Comparison of ENCODE assay signal across 13 cellular contexts in the genomic region with DNA sequence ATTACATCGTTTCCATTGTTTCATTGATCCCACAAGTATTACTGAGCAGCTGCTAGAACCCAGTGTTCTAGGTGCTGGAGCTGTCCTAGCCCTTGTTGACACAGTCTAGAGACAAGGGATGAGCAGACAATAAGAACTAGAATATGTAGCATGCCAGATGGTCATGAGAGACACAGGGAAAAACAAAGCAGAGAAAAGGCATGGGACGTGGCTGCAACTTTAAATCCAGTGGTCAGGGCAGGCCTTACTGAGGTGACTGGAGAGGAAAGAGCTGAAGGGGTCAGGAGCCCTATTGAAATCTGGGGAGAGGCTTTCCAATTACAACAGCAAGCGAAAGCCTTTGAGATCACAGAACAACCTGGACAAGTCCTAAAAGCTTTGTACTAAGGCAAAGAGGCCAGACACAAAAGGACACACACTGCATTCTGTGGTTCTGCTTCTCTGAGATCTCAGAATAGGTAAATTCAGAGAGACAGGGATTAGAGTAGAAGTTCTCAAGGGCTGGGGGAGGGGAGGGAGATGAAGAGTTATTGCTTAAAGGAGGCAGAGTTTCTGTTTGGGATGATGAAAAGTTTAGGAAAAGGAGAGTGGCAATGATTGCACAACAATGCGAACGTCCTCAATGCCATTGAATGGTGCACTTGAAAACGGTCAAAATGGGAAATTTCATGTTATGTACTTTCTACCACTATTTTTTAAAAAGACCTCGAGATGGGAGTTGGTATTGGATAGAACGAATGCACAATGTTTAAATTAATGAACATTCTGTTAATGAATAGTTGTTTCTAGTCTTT.
"Had no signal": no experiment of that assay in that cellular context is flagged by ENCODE, and none has a peak within 500 bp of the region (broad histone marks: within the 10 kb centered on the region; RNA-seq: fewer than 3 reads in every experiment).

No MANE protein-coding gene starts in this region.

- H3K9me3 Mint-ChIP-seq: activated naive CD4-positive, alpha-beta T cell treated with anti-CD3 and anti-CD28 coated beads, Interleukin-2, amount 10 ng/mL, durations not matched to agents 7 days and 5 days had no signal

- H3K36me3 Mint-ChIP-seq: activated naive CD4-positive, alpha-beta T cell treated with anti-CD3 and anti-CD28 coated beads, Interleukin-2, amount 10 ng/mL, durations not matched to agents 7 days and 5 days; natural killer cell had no signal

- H3K36me3 ChIP-seq: right atrium auricular region had no signal

- DNase-seq: activated CD4-positive, CD25-positive, alpha-beta regulatory T cell; activated naive CD4-positive, alpha-beta T cell treated with anti-CD3 and anti-CD28 coated beads, Interleukin-2, amount 10 ng/mL, durations not matched to agents 7 days and 5 days; activated T-cell treated with anti-CD3 and anti-CD28 coated beads, Interleukin-2, amount 50 U/mL, for 1 hour; erythroblast; mucosa of descending colon; natural killer cell; nucleus accumbens; small intestine; stimulated activated naive CD8-positive, alpha-beta T cell treated with anti-CD3 and anti-CD28 coated beads, Interleukin-15, Interleukin-2, amounts not matched to agents 100 U/mL and 50 U/mL, for 24 hours; trophoblast cell had no signal

- H3K4me3 ChIP-seq: mucosa of descending colon, right atrium auricular region had no signal

- H3K4me1 Mint-ChIP-seq: activated naive CD4-positive, alpha-beta T cell treated with anti-CD3 and anti-CD28 coated beads, Interleukin-2, amount 10 ng/mL, durations not matched to agents 7 days and 5 days; natural killer cell had no signal

- H3K27ac Mint-ChIP-seq: activated naive CD4-positive, alpha-beta T cell treated with anti-CD3 and anti-CD28 coated beads, Interleukin-2, amount 10 ng/mL, durations not matched to agents 7 days and 5 days; activated T-helper 2 cell treated with anti-CD3 and anti-CD28 coated beads, Interferon-gamma antibody, Interleukin-2, Interleukin-4, amounts not matched to agents 10 μg/mL and 5 μg/mL and 100 μg/mL, durations not matched to agents 14 hours and 24 hours and 36 hours; natural killer cell; progenitor cell of endocrine pancreas had no signal

- ATAC-seq: stimulated activated naive CD8-positive, alpha-beta T cell treated with anti-CD3 and anti-CD28 coated beads, Interleukin-15, Interleukin-2, amounts not matched to agents 100 U/mL and 50 U/mL, for 24 hours had no signal

- H3K27ac ChIP-seq: right atrium auricular region had no signal

- H3K27me3 ChIP-seq: right atrium auricular region had no signal

- H3K4me3 Mint-ChIP-seq: activated naive CD4-positive, alpha-beta T cell treated with anti-CD3 and anti-CD28 coated beads, Interleukin-2, amount 10 ng/mL, durations not matched to agents 7 days and 5 days; natural killer cell had no signal
